ENCODE assay signal across 8 cellular contexts in the genomic region with DNA sequence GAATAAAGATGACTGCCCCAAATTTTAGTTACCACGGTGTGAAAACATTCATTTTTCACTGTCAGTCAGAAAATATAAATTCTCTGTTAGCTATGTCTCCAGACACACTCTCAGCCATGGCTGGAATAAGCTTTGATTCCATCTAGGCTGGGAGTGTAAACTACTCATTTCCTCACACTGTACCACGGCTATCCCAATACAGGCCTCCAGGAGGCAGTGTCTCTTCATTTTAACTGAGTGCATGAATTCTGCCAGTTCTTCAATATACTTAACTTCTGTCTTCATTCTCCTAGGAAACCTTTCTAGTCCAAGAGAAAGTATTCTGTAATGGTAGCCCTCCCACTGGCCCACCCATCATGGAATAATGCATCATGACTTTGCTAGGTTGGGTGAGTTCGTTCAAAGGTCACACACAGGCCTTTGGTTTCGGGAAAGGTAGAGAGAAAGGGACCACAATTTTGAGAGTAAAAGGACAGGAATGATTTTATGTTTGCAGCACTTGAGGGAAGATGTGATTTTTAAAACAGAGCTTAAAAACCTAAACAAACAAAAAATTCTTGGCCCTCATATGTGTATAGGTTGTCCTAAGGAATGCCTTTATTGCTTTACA.
DNase-seq lines count a peak whose midpoint lies in the region; ATAC-seq and TF ChIP-seq lines count a peak whose summit lies in the region.

No MANE protein-coding gene starts in this region.

- intact Hi-C loops in upper lobe of right lung (cut with DNase I), result loop anchor here (10.0 kb wide), 1 partner anchor 293 kb away; no protein-coding TSS in a partner anchor

- H3K27ac ChIP-seq in SJSA1 (no peak overlapping the region), upper lobe of right lung (no peak overlapping the region)

- H3K27me3 ChIP-seq in SJSA1 (replicated peaks) (no peaks in the 10 kb centered on the region), upper lobe of right lung (no peaks in the 10 kb centered on the region)

- CTCF ChIA-PET in activated CD8-positive, alpha-beta memory T cell treated with anti-CD3 and anti-CD28 coated beads, Interleukin-2, amount 10 ng/mL, durations not matched to agents 7 days and 5 days (lab: Charles Lee), result interaction anchor here (0.6 to 1.0 kb wide), 4 partner anchors 9 to 626 kb away, joined by 3 read pairs; no protein-coding TSS in a partner anchor

- no peaks in the 10 kb centered on the region for H3K9me3 Mint-ChIP-seq in activated CD8-positive, alpha-beta memory T cell treated with anti-CD3 and anti-CD28 coated beads, Interleukin-2, amount 10 ng/mL, durations not matched to agents 7 days and 5 days (ENCODE audit: low read depth)

- H3K4me1 Mint-ChIP-seq in activated CD8-positive, alpha-beta memory T cell treated with anti-CD3 and anti-CD28 coated beads, Interleukin-2, amount 10 ng/mL, durations not matched to agents 7 days and 5 days, result no peaks in the 10 kb centered on the region

- H3K27me3 Mint-ChIP-seq in activated CD8-positive, alpha-beta memory T cell treated with anti-CD3 and anti-CD28 coated beads, Interleukin-2, amount 10 ng/mL, durations not matched to agents 7 days and 5 days, result no peaks in the 10 kb centered on the region

- H3K36me3 ChIP-seq in SJSA1, result no peaks in the 10 kb centered on the region
- no peaks in the 10 kb centered on the region for H3K36me3 ChIP-seq in upper lobe of right lung

- DNase-seq in activated CD8-positive, alpha-beta memory T cell treated with anti-CD3 and anti-CD28 coated beads, Interleukin-2, amount 10 ng/mL, durations not matched to agents 7 days and 5 days, result peak; percentile 54
- no peak for DNase-seq in activated CD8-positive, alpha-beta memory T cell treated with anti-CD3 and anti-CD28 coated beads, Interleukin-2, amount 50 U/mL, for 4 hours
- DNase-seq in HPDE6-E6E7 (ENCODE audit: extremely low spot score) (peak; percentile 13), SJSA1 (ENCODE audit: low read depth in 1 of 2, low spot score in 2 of 2) (peak; percentile 10 to 42), ecto neural progenitor cell (ENCODE audit: low spot score) (peak; percentile 64), medulla oblongata (ENCODE audit: extremely low spot score) (peak; percentile 92), upper lobe of right lung (no peak)

- no peaks in the 10 kb centered on the region for H3K9me3 ChIP-seq in SJSA1 (replicated peaks)
- H3K9me3 ChIP-seq in upper lobe of right lung, result no peaks in the 10 kb centered on the region

- ATAC-seq in activated CD8-positive, alpha-beta memory T cell treated with anti-CD3 and anti-CD28 coated beads, Interleukin-2, amount 10 ng/mL, durations not matched to agents 7 days and 5 days, result no peak
- peak; percentile 82 for ATAC-seq in GM21515 (IDR thresholded peaks at IDR 0.05; ENCODE audit: unreplicated experiment)
- ATAC-seq in upper lobe of right lung, result peak; percentile 95

- H3K27ac Mint-ChIP-seq in activated CD8-positive, alpha-beta memory T cell treated with anti-CD3 and anti-CD28 coated beads, Interleukin-2, amount 10 ng/mL, durations not matched to agents 7 days and 5 days, result no peak overlapping the region

- no peak overlapping the region for H3K4me3 Mint-ChIP-seq in activated CD8-positive, alpha-beta memory T cell treated with anti-CD3 and anti-CD28 coated beads, Interleukin-2, amount 10 ng/mL, durations not matched to agents 7 days and 5 days

- H3K4me1 ChIP-seq in SJSA1 (replicated peaks), result no peaks in the 10 kb centered on the region
- H3K4me1 ChIP-seq in upper lobe of right lung, result no peaks in the 10 kb centered on the region

- peak; percentile 83 for TF ChIP-seq CTCF in upper lobe of right lung (IDR thresholded peaks at IDR 0.05)

- H3K4me3 ChIP-seq in SJSA1 (no peak overlapping the region), upper lobe of right lung (no peak overlapping the region)

- no peaks in the 10 kb centered on the region for H3K36me3 Mint-ChIP-seq in activated CD8-positive, alpha-beta memory T cell treated with anti-CD3 and anti-CD28 coated beads, Interleukin-2, amount 10 ng/mL, durations not matched to agents 7 days and 5 days

Comparison
In these comparisons a context has a peak if more than half of its experiments do, and no peak if none do; other contexts are left out.
1. DNase-seq: peak in activated CD8-positive, alpha-beta memory T cell treated with anti-CD3 and anti-CD28 coated beads, Interleukin-2, amount 10 ng/mL, durations not matched to agents 7 days and 5 days (single experiment), HPDE6-E6E7 (single experiment), SJSA1 (2 of 2), ecto neural progenitor cell (single experiment) and medulla oblongata (single experiment); none in activated CD8-positive, alpha-beta memory T cell treated with anti-CD3 and anti-CD28 coated beads, Interleukin-2, amount 50 U/mL, for 4 hours (single experiment) and upper lobe of right lung (single experiment).